Comparison of ENCODE assay signal across 7 cellular contexts in genomic region chr7:129271500-129272355, GRCh38. TPM values are rescaled to one million over a fixed set of nuclear protein-coding genes. Genes with fewer than 3 reads are reported as not detected.
DNase-seq lines count a peak whose midpoint lies in the region; ATAC-seq and TF ChIP-seq lines count a peak whose summit lies in the region.

No MANE protein-coding gene starts in this region.

- H3K4me3 ChIP-seq in HL-60 (replicated peaks; ENCODE audit: insufficient read depth, low read length) (no peak overlapping the region), SJSA1 (no peak overlapping the region), right atrium auricular region (no peak overlapping the region)

- H3K9me3 Mint-ChIP-seq in activated naive CD4-positive, alpha-beta T cell treated with anti-CD3 and anti-CD28 coated beads, Interleukin-2, amount 10 ng/mL, durations not matched to agents 7 days and 5 days: no peaks in the 10 kb centered on the region

- H3K27ac Mint-ChIP-seq in activated naive CD4-positive, alpha-beta T cell treated with anti-CD3 and anti-CD28 coated beads, Interleukin-2, amount 10 ng/mL, durations not matched to agents 7 days and 5 days: no peak overlapping the region

- no peaks in the 10 kb centered on the region for H3K4me1 ChIP-seq in SJSA1 (replicated peaks)
- no peaks in the 10 kb centered on the region for H3K4me1 ChIP-seq in right atrium auricular region

- DNase-seq in GM03348 (ENCODE audit: low spot score): peak; percentile 69
- peak; percentile 35 to 74 for DNase-seq in HL-60 (ENCODE audit: low read depth in 1 of 2, low spot score in 1 of 2)
- peak; percentile 50 to 55 for DNase-seq in SJSA1 (ENCODE audit: low read depth in 1 of 2, low spot score in 2 of 2)
- DNase-seq in activated naive CD4-positive, alpha-beta T cell treated with anti-CD3 and anti-CD28 coated beads, Interleukin-2, amount 10 ng/mL, durations not matched to agents 7 days and 5 days: peak; percentile 76
- DNase-seq in right atrium auricular region (ENCODE audit: low spot score): no peak
- peak; percentile 33 to 34 for DNase-seq in stimulated activated CD4-positive, alpha-beta T cell treated with anti-CD3 and anti-CD28 coated beads, Interleukin-1b, Interleukin-23, amount 100 ng/mL, for 1 hour (ENCODE audit: low read depth in 2 of 2)

- no peaks in the 10 kb centered on the region for H3K27me3 ChIP-seq in HL-60 (ENCODE audit: insufficient read depth, poor library complexity, severe bottlenecking)
- H3K27me3 ChIP-seq in SJSA1 (replicated peaks): no peaks in the 10 kb centered on the region
- no peaks in the 10 kb centered on the region for H3K27me3 ChIP-seq in right atrium auricular region

- CTCF ChIA-PET in activated naive CD4-positive, alpha-beta T cell treated with anti-CD3 and anti-CD28 coated beads, Interleukin-2, amount 10 ng/mL, durations not matched to agents 7 days and 5 days (lab: Charles Lee): interaction anchor here (0.7 to 8.3 kb wide), 18 partner anchors 11 to 545 kb away, joined by 3 to 185 read pairs (median 4); partner anchors contain the start of gene AHCYL2

- no peaks in the 10 kb centered on the region for H3K27me3 Mint-ChIP-seq in activated naive CD4-positive, alpha-beta T cell treated with anti-CD3 and anti-CD28 coated beads, Interleukin-2, amount 10 ng/mL, durations not matched to agents 7 days and 5 days

- H3K4me3 Mint-ChIP-seq in activated naive CD4-positive, alpha-beta T cell treated with anti-CD3 and anti-CD28 coated beads, Interleukin-2, amount 10 ng/mL, durations not matched to agents 7 days and 5 days: no peak overlapping the region

- no peak overlapping the region; the same call in 1 of the 2 replicates for H3K27ac ChIP-seq in HL-60 (replicated peaks)
- no peak overlapping the region for H3K27ac ChIP-seq in SJSA1
- no peak overlapping the region for H3K27ac ChIP-seq in right atrium auricular region

- H3K36me3 Mint-ChIP-seq in activated naive CD4-positive, alpha-beta T cell treated with anti-CD3 and anti-CD28 coated beads, Interleukin-2, amount 10 ng/mL, durations not matched to agents 7 days and 5 days: no peaks in the 10 kb centered on the region

- no peaks in the 10 kb centered on the region; the same call in 1 of the 2 replicates for H3K9me3 ChIP-seq in SJSA1 (replicated peaks)
- H3K9me3 ChIP-seq in right atrium auricular region: peaks cover 0 to 9% of the 10 kb centered on the region in 2 donors

- H3K36me3 ChIP-seq in SJSA1 (no peaks in the 10 kb centered on the region), right atrium auricular region (no peaks in the 10 kb centered on the region)

- no peak for ATAC-seq in HG02852 (IDR thresholded peaks at IDR 0.05; ENCODE audit: unreplicated experiment)

- H3K4me1 Mint-ChIP-seq in activated naive CD4-positive, alpha-beta T cell treated with anti-CD3 and anti-CD28 coated beads, Interleukin-2, amount 10 ng/mL, durations not matched to agents 7 days and 5 days: peaks cover 2% of the 10 kb centered on the region

- peak; percentile 65 for TF ChIP-seq CTCF in HL-60 (IDR thresholded peaks at IDR 0.05; ENCODE audit: insufficient read depth, low read length)
- TF ChIP-seq CTCF in right atrium auricular region (IDR thresholded peaks at IDR 0.05): peak; percentile 18 to 55

RNA-seq across cellular contexts. Expression of gene AHCYL2, which starts 46.9 kb away (rescaled TPM):
- 6.6 and 10.3 TPM in 2 replicates for total RNA-seq in SJSA1 (2014; rRNA removed; shearing (Covaris generic))
- 1 to 10 TPM; 5.6 to 6.5 TPM for total RNA-seq in right atrium auricular region
